Comparison of ENCODE assay signal across 8 cellular contexts in the genomic region with DNA sequence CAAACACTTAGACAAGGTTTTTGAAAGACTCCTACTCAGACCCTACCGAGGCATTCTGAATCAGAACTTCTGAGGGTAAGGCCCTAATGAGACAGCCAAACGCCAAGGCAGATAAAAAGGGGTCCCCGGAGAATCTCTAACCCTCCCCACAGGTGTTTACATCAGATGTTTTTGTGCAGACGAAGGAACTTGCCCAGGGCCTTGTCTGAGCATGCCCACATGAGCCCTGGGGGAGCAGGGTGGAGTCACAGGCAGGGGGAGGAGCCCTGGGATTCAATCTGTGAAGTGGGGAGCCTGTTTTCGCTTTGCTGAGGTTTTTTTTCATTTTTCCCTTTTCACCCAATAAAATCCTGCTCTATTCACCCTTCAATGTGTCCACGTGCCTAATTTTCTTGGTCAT.
DNase-seq lines count a peak whose midpoint lies in the region; ATAC-seq and TF ChIP-seq lines count a peak whose summit lies in the region.

No MANE protein-coding gene starts in this region.

- no peak for TF ChIP-seq CTCF in SU-DHL-6 (IDR thresholded peaks at IDR 0.05; ENCODE audit: insufficient read depth, low read length, poor library complexity, severe bottlenecking)

- H3K4me2 ChIP-seq in SU-DHL-6 (ENCODE audit: low read depth, low read length, poor library complexity, severe bottlenecking): peak overlapping the region; percentile 39

- H3F3A ChIP-seq in SU-DHL-6 (ENCODE audit: insufficient read depth): no peaks in the 10 kb centered on the region

- H3K4me3 ChIP-seq in SU-DHL-6 (ENCODE audit: insufficient read depth, low read length, poor library complexity, severe bottlenecking): no peak overlapping the region

- H3K27me3 ChIP-seq in SU-DHL-6 (ENCODE audit: low read length): no peaks in the 10 kb centered on the region

- DNase-seq in Daoy (ENCODE audit: low read depth) (peak; percentile 21), renal cortical epithelial cell (ENCODE audit: low read depth) (peak; percentile 25), NCI-H446 (lab: John Stamatoyannopoulos, UW) (no peak), SHP77 treated with DMSO at 0.1 percent for 48 hours (lab: John Stamatoyannopoulos, UW) (no peak), islet precursor cell (no peak)
- peak; percentile 62 to 74 for DNase-seq in activated naive CD4-positive, alpha-beta T cell treated with anti-CD3 and anti-CD28 coated beads, Interleukin-2, amount 50 U/mL, for 72 hours (ENCODE audit: low spot score in 2 of 2)

- no peaks in the 10 kb centered on the region for H3K36me3 ChIP-seq in SU-DHL-6 (ENCODE audit: low read length)

- no peak overlapping the region for H3K27ac ChIP-seq in SU-DHL-6 (ENCODE audit: low read depth, low read length)

- no peaks in the 10 kb centered on the region for H3K79me2 ChIP-seq in SU-DHL-6 (ENCODE audit: insufficient read depth, low read length)

- peak; percentile 68 to 84 for ATAC-seq in activated naive CD4-positive, alpha-beta T cell treated with anti-CD3 and anti-CD28 coated beads, Interleukin-2, amount 50 U/mL, for 72 hours
- ATAC-seq in HG03457 (IDR thresholded peaks at IDR 0.05; ENCODE audit: unreplicated experiment): no peak

- H3K9ac ChIP-seq in SU-DHL-6 (ENCODE audit: low read length): 0 out of 2 replicates have a peak overlapping the region, but pooled peaks have one; percentile 15

- H3K36me3 Mint-ChIP-seq in activated naive CD4-positive, alpha-beta T cell treated with anti-CD3 and anti-CD28 coated beads, Interleukin-2, amount 50 U/mL, for 72 hours: no peaks in the 10 kb centered on the region

- peaks cover 0 to 3% of the 10 kb centered on the region in 2 donors for H3K9me3 Mint-ChIP-seq in activated naive CD4-positive, alpha-beta T cell treated with anti-CD3 and anti-CD28 coated beads, Interleukin-2, amount 50 U/mL, for 72 hours

- no peaks in the 10 kb centered on the region for H3K9me2 ChIP-seq in SU-DHL-6 (replicated peaks; ENCODE audit: insufficient read depth, low read length)

- peak overlapping the region; percentile 69 for H2AFZ ChIP-seq in SU-DHL-6 (ENCODE audit: low read depth, low read length, severe bottlenecking)

- H4K20me1 ChIP-seq in SU-DHL-6 (ENCODE audit: low read depth, low read length): no peaks in the 10 kb centered on the region

- H3K9me3 ChIP-seq in SU-DHL-6 (ENCODE audit: insufficient read depth, low read length): no peaks in the 10 kb centered on the region

- H3K27ac Mint-ChIP-seq in activated naive CD4-positive, alpha-beta T cell treated with anti-CD3 and anti-CD28 coated beads, Interleukin-2, amount 50 U/mL, for 72 hours: peak overlapping the region; percentile 94 to 95

Comparison
In these comparisons a context has a peak if more than half of its experiments do, and no peak if none do; other contexts are left out.
1. DNase-seq: peak in Daoy (single experiment), activated naive CD4-positive, alpha-beta T cell treated with anti-CD3 and anti-CD28 coated beads, Interleukin-2, amount 50 U/mL, for 72 hours (2 of 2) and renal cortical epithelial cell (single experiment); none in NCI-H446 (0 of 2), SHP77 treated with DMSO at 0.1 percent for 48 hours (single experiment) and islet precursor cell (single experiment).